Comparison of ENCODE assay signal across 8 cellular contexts in the genomic region with DNA sequence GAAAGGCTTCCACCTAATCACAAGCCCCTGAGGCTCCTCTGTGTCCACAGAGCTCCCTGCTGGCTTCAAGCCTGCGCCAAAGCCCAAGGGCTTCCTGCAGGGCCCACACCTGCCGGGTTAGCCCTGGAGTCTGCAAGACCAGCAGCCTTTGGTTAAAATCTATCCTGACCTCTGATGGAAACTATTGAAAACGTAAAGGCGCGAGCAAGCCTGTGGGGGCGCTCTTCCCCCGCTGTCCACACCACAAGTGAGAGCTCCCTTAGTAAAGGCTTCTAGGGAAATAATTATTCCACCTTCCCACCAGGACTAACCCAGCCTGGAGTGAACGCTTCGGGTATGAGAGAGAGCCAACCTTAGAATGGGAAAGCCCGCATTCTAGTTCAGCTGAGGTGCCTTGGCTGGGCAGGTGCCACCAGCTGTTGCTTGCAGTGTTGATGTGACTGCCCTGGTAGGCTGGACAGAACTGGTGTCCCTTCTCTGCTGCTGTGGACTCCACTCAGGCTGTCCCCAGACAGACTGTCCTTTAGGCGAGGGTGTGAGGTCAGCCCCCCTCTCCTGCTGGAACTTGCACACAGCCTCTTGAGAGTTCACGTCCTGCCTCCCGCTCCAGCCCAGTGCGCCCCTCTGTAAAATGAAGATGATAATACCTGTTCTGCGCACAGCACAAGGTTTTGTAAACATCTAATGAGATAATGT.
DNase-seq lines count a peak whose midpoint lies in the region; ATAC-seq and TF ChIP-seq lines count a peak whose summit lies in the region.

No MANE protein-coding gene starts in this region.

- DNase-seq in AG04450 (ENCODE audit: low read depth, low spot score) (no peak), H7 (peak; percentile 88), iPS-NIHi11 (ENCODE audit: low spot score) (peak; percentile 79), tibial artery (peak in 1 of 2 donors; percentile 51)
- no peak for DNase-seq in stimulated activated CD8-positive, alpha-beta memory T cell treated with anti-CD3 and anti-CD28 coated beads, Interleukin-4, amount 100 ng/mL, for 48 hours

- H3K36me3 ChIP-seq in H7 (replicated peaks; ENCODE audit: control insufficient read depth, insufficient read depth, low read length) (no peaks in the 10 kb centered on the region), tibial artery (no peaks in the 10 kb centered on the region)

- CTCF ChIA-PET in AG04450 (lab: Charles Lee), result interaction anchor here (0.6 to 2.1 kb wide), 11 partner anchors 9 to 261 kb away, joined by 3 to 17 read pairs (median 4); no protein-coding TSS in a partner anchor

- intact Hi-C loops in tibial artery (cut with DNase I; ENCODE audit: low total_unique reads), result loop anchor here (10.0 kb wide), 1 partner anchor 66 kb away; no protein-coding TSS in a partner anchor

- no peak overlapping the region for H3K27ac ChIP-seq in AG04450 (ENCODE audit: low read depth, low read length)
- no peak overlapping the region for H3K27ac ChIP-seq in VCaP
- no peak overlapping the region for H3K27ac ChIP-seq in tibial artery

- H3K4me1 ChIP-seq in tibial artery, result no peaks in the 10 kb centered on the region

- H3K27me3 ChIP-seq in AG04450 (ENCODE audit: control insufficient read depth, insufficient read depth, low read length) (no peaks in the 10 kb centered on the region), H7 (ENCODE audit: control insufficient read depth, insufficient read depth, low read length) (no peaks in the 10 kb centered on the region), tibial artery (no peaks in the 10 kb centered on the region)

- no peak overlapping the region for H3K4me3 ChIP-seq in AG04450 (ENCODE audit: low read depth, low read length)
- no peak overlapping the region for H3K4me3 ChIP-seq in H7 (ENCODE audit: insufficient read depth, low read depth, low read length)
- no peak overlapping the region for H3K4me3 ChIP-seq in tibial artery

- ATAC-seq in GM21528 (IDR thresholded peaks at IDR 0.05; ENCODE audit: low FRiP score, unreplicated experiment), result no peak
- ATAC-seq in GM18511 (IDR thresholded peaks at IDR 0.05; ENCODE audit: unreplicated experiment), result no peak

- TF ChIP-seq CTCF in AG04450 (IDR thresholded peaks at IDR 0.05; ENCODE audit: low read depth, low read length) (peak; percentile 57), VCaP (conservative IDR thresholded peaks at IDR 0.05) (peak; percentile 37), tibial artery (IDR thresholded peaks at IDR 0.05) (peak; percentile 29 to 31)

- POLR2A ChIA-PET in AG04450 (lab: Yijun Ruan, JAX), result interaction anchor here (1.1 kb wide), 1 partner anchor 9 kb away, joined by 6 read pairs; no protein-coding TSS in a partner anchor

- H3K9me3 ChIP-seq in AG04450 (ENCODE audit: control insufficient read depth, insufficient read depth, low read length) (no peaks in the 10 kb centered on the region), tibial artery (no peaks in the 10 kb centered on the region)

Comparison
In these comparisons a context has a peak if more than half of its experiments do, and no peak if none do; other contexts are left out.
1. DNase-seq: peak in H7 (single experiment) and iPS-NIHi11 (single experiment); none in AG04450 (single experiment) and stimulated activated CD8-positive, alpha-beta memory T cell treated with anti-CD3 and anti-CD28 coated beads, Interleukin-4, amount 100 ng/mL, for 48 hours (single experiment).
2. Peak in every context shown above with its lines, with median percentiles within 50 percentile points of each other: CTCF ChIP-seq.